ENCODE assay signal across 1 cellular context in genomic region chr2:172427256-172427989, GRCh38.
TF ChIP-seq lines count a peak whose summit lies in the region.

Gene ITGA6 (plus strand): TSS chr2:172427586.

TF ChIP-seq in HepG2, 621 proteins besides CTCF, POLR2A, EP300 and RAD21 (continued from another document and continues in another):
- TF ChIP-seq ZFP91 (CRISPR knock-in tag; IDR thresholded peaks at IDR 0.05; ENCODE audit: borderline replicate concordance) (peak; percentile 68; the same call in 1 of the 2 replicates), ZNF280B (CRISPR knock-in tag; IDR thresholded peaks at IDR 0.05; ENCODE audit: borderline replicate concordance) (no peak), ZNF639 (CRISPR knock-in tag; conservative IDR thresholded peaks at IDR 0.05) (0 out of 2 replicates have a peak, but pooled peaks have one; percentile 64), ATF7 (IDR thresholded peaks at IDR 0.05) (no peak), ATF7 (CRISPR knock-in tag; IDR thresholded peaks at IDR 0.05) (no peak), PHF8 (CRISPR knock-in tag; IDR thresholded peaks at IDR 0.05) (peak; percentile 28), FOXJ3 (CRISPR knock-in tag; IDR thresholded peaks at IDR 0.05; ENCODE audit: borderline replicate concordance) (peak; percentile 45), ZNF761 (CRISPR knock-in tag; conservative IDR thresholded peaks at IDR 0.05) (peak; percentile 91), ZNF350 (CRISPR knock-in tag; IDR thresholded peaks at IDR 0.05; ENCODE audit: borderline replicate concordance, low read depth) (no peak), ZNF879 (CRISPR knock-in tag; IDR thresholded peaks at IDR 0.05) (peak; percentile 86; the same call in 1 of the 2 replicates), ZNF580 (CRISPR knock-in tag; IDR thresholded peaks at IDR 0.05; ENCODE audit: borderline replicate concordance, low read depth) (peak; percentile 74; the same call in 1 of the 2 replicates), HDAC1 (CRISPR knock-in tag; IDR thresholded peaks at IDR 0.05) (peak; percentile 71; the same call in 1 of the 2 replicates), ZBTB4 (CRISPR knock-in tag; IDR thresholded peaks at IDR 0.05; ENCODE audit: borderline replicate concordance) (no peak), ZNF281 (CRISPR knock-in tag; IDR thresholded peaks at IDR 0.05; ENCODE audit: borderline replicate concordance) (peak; percentile 35; the same call in 1 of the 2 replicates), RXRB (CRISPR knock-in tag; IDR thresholded peaks at IDR 0.05; ENCODE audit: borderline replicate concordance) (0 out of 2 replicates have a peak, but pooled peaks have one; percentile 23), ZZZ3 (CRISPR knock-in tag; IDR thresholded peaks at IDR 0.05; ENCODE audit: borderline replicate concordance) (no peak), ZFP41 (CRISPR knock-in tag; IDR thresholded peaks at IDR 0.05; ENCODE audit: borderline replicate concordance) (no peak), ZNF354B (CRISPR knock-in tag; IDR thresholded peaks at IDR 0.05) (no peak), MLX (CRISPR knock-in tag; IDR thresholded peaks at IDR 0.05) (no peak), ZNF782 (CRISPR knock-in tag; IDR thresholded peaks at IDR 0.05; ENCODE audit: borderline replicate concordance) (peak; percentile 35), ETV5 (CRISPR knock-in tag; IDR thresholded peaks at IDR 0.05; ENCODE audit: borderline replicate concordance) (peak; percentile 70), SP4 (CRISPR knock-in tag; IDR thresholded peaks at IDR 0.05) (peak; percentile 44; the same call in 1 of the 2 replicates), ZNF780A (CRISPR knock-in tag; IDR thresholded peaks at IDR 0.05) (0 out of 2 replicates have a peak, but pooled peaks have one; percentile 78), SMAD1 (CRISPR knock-in tag; IDR thresholded peaks at IDR 0.05; ENCODE audit: borderline replicate concordance, low read depth) (peak; percentile 56; the same call in 1 of the 2 replicates), ZSCAN5A (CRISPR knock-in tag; IDR thresholded peaks at IDR 0.05; ENCODE audit: borderline replicate concordance) (peak; percentile 85; the same call in 1 of the 2 replicates), BATF2 (CRISPR knock-in tag; IDR thresholded peaks at IDR 0.05) (0 out of 2 replicates have a peak, but pooled peaks have one; percentile 26), STAG1 (CRISPR knock-in tag; IDR thresholded peaks at IDR 0.05) (no peak; the same call in none of the 2 replicates), EEA1 (CRISPR knock-in tag; IDR thresholded peaks at IDR 0.05; ENCODE audit: borderline replicate concordance) (no peak), DNMT3B (CRISPR knock-in tag; conservative IDR thresholded peaks at IDR 0.05) (0 out of 2 replicates have a peak, but pooled peaks have one; percentile 57), MTF2 (CRISPR knock-in tag; IDR thresholded peaks at IDR 0.05; ENCODE audit: borderline replicate concordance) (peak; percentile 72), MED1 (CRISPR knock-in tag; IDR thresholded peaks at IDR 0.05) (peak; percentile 41; the same call in 1 of the 2 replicates), ZNF747 (CRISPR knock-in tag; IDR thresholded peaks at IDR 0.05; ENCODE audit: borderline replicate concordance) (peak; percentile 59; the same call in 1 of the 2 replicates), MAFG (CRISPR knock-in tag; IDR thresholded peaks at IDR 0.05) (peak; percentile 28; the same call in 1 of the 2 replicates), ZSCAN12 (CRISPR knock-in tag; IDR thresholded peaks at IDR 0.05) (0 out of 2 replicates have a peak, but pooled peaks have one; percentile 16), PLRG1 (conservative IDR thresholded peaks at IDR 0.05) (no peak), THAP7 (CRISPR knock-in tag; IDR thresholded peaks at IDR 0.05) (peak; percentile 78)
